In the genomic region with DNA sequence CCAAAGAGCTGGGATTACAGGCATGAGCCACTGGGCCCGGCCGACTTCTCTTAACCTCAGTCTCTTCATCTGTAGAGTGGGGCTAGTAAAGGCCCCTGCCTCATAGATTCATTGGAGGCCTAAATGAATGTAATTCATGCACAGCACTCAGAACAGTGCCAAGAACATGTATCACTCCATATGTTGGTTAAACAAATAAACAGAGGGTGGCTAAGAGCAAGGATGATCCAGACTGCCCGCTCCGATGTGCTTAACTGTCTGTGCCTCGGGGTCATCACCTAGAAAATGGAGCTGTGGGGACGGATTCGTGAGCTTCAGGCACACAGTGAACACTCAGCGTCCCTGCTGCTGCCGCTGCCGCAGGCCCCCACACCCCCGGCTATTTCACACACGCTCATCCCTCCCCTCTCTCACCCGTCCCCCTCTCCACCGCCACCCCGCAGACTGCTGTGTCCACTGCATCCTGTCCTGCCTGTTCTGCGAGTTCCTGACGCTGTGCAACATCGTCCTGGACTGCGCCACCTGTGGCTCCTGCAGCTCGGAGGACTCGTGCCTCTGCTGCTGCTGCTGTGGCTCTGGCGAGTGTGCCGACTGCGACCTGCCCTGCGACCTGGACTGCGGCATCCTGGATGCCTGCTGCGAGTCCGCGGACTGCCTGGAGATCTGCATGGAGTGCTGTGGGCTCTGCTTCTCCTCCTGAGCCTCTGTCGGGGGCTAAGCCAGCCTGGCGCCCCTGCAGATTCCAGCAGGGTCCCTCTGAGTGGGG, we compare ENCODE assay signal across 16 cellular contexts. TPM values are rescaled to one million over a fixed set of nuclear protein-coding genes. Genes with fewer than 3 reads are reported as not detected.
DNase-seq lines count a peak whose midpoint lies in the region; ATAC-seq and TF ChIP-seq lines count a peak whose summit lies in the region.
"Had no signal": no experiment of that assay in that cellular context is flagged by ENCODE, and none has a peak within 500 bp of the region (broad histone marks: within the 10 kb centered on the region; RNA-seq: fewer than 3 reads in every experiment).

No MANE protein-coding gene starts in this region.

- no peaks in the 10 kb centered on the region for H3K9me3 Mint-ChIP-seq in chondrocyte (ENCODE audit: low read depth)
- no peaks in the 10 kb centered on the region for H3K9me3 Mint-ChIP-seq in neural crest cell
- H3K9me3 Mint-ChIP-seq: activated naive CD4-positive, alpha-beta T cell treated with anti-CD3 and anti-CD28 coated beads, Interleukin-2, amount 10 ng/mL, durations not matched to agents 7 days and 5 days; effector memory CD8-positive, alpha-beta T cell had no signal

- ATAC-seq in HG03175 (IDR thresholded peaks at IDR 0.05; ENCODE audit: unreplicated experiment) = no peak
- ATAC-seq: effector memory CD8-positive, alpha-beta T cell; foreskin keratinocyte; GM12878 had no signal

- H3K27ac Mint-ChIP-seq in chondrocyte (ENCODE audit: unreplicated experiment) (no peak overlapping the region), neural crest cell (ENCODE audit: unreplicated experiment) (peak overlapping the region; percentile 6)
- H3K27ac Mint-ChIP-seq: activated naive CD4-positive, alpha-beta T cell treated with anti-CD3 and anti-CD28 coated beads, Interleukin-2, amount 10 ng/mL, durations not matched to agents 7 days and 5 days; B cell had no signal

- peaks cover 29% of the 10 kb centered on the region for H3K36me3 Mint-ChIP-seq in chondrocyte (ENCODE audit: low read depth)
- H3K36me3 Mint-ChIP-seq in neural crest cell (ENCODE audit: low read depth) = peaks cover 8% of the 10 kb centered on the region
- H3K36me3 Mint-ChIP-seq: activated naive CD4-positive, alpha-beta T cell treated with anti-CD3 and anti-CD28 coated beads, Interleukin-2, amount 10 ng/mL, durations not matched to agents 7 days and 5 days had no signal

- H3K4me3 Mint-ChIP-seq in chondrocyte (ENCODE audit: unreplicated experiment) (no peak overlapping the region), neural crest cell (no peak overlapping the region)
- H3K4me3 Mint-ChIP-seq: activated naive CD4-positive, alpha-beta T cell treated with anti-CD3 and anti-CD28 coated beads, Interleukin-2, amount 10 ng/mL, durations not matched to agents 7 days and 5 days; B cell; effector memory CD8-positive, alpha-beta T cell had no signal

- DNase-seq in COLO668 (lab: John Stamatoyannopoulos, UW; ENCODE audit: unreplicated experiment) = peak; percentile 33
- DNase-seq in HT-29 (ENCODE audit: low spot score) = peak; percentile 70
- DNase-seq in chondrocyte (ENCODE audit: low spot score) = peak; percentile 87
- DNase-seq in neural crest cell (ENCODE audit: low read depth, low spot score) = no peak
- DNase-seq in HPDE6-E6E7 (ENCODE audit: extremely low spot score) = no peak
- no peak for DNase-seq in glomerular visceral epithelial cell (ENCODE audit: extremely low spot score)
- no peak for DNase-seq in activated CD4-positive, alpha-beta T cell treated with anti-CD3 and anti-CD28 coated beads, Interleukin-2, amount 50 U/mL, for 48 hours
- DNase-seq: activated CD8-positive, alpha-beta memory T cell treated with anti-CD3 and anti-CD28 coated beads, Interleukin-2, amount 50 U/mL, for 4 hours; activated naive CD4-positive, alpha-beta T cell treated with anti-CD3 and anti-CD28 coated beads, Interleukin-2, amount 10 ng/mL, durations not matched to agents 7 days and 5 days; effector memory CD8-positive, alpha-beta T cell; foreskin keratinocyte; MV-4-11; NCI-H345 had no signal

- no peak for TF ChIP-seq CTCF in chondrocyte (IDR thresholded peaks at IDR 0.05)
- no peak for TF ChIP-seq CTCF in neural crest cell (conservative IDR thresholded peaks at IDR 0.05)

- H3K27me3 Mint-ChIP-seq in chondrocyte (ENCODE audit: low read depth) (no peaks in the 10 kb centered on the region), neural crest cell (ENCODE audit: low read depth) (no peaks in the 10 kb centered on the region)

- H3K4me1 Mint-ChIP-seq in chondrocyte (ENCODE audit: low read depth) = peaks cover 52% of the 10 kb centered on the region
- peaks cover 13% of the 10 kb centered on the region for H3K4me1 Mint-ChIP-seq in neural crest cell
- H3K4me1 Mint-ChIP-seq: activated naive CD4-positive, alpha-beta T cell treated with anti-CD3 and anti-CD28 coated beads, Interleukin-2, amount 10 ng/mL, durations not matched to agents 7 days and 5 days; B cell had no signal

RNA-seq across cellular contexts. Expression of a gene that starts 14.8 kb away (rescaled TPM):
- total RNA-seq in HT-29 (2014; rRNA removed; shearing (Covaris generic)) = 0.36 and 1.5 TPM in 2 replicates
- 31.8 to 62.6 TPM (median 33.7 TPM) in 3 replicates for total RNA-seq in chondrocyte
- total RNA-seq in neural crest cell = 64.2 and 65.8 TPM in 2 replicates
- total RNA-seq: B cell, GM12878 had no signal

Comparison
In these comparisons a context has a peak if more than half of its experiments do, and no peak if none do; other contexts are left out.
1. DNase-seq: peak in COLO668 (single experiment), HT-29 (single experiment) and chondrocyte (single experiment); none in neural crest cell (single experiment), HPDE6-E6E7 (single experiment), glomerular visceral epithelial cell (single experiment) and activated CD4-positive, alpha-beta T cell treated with anti-CD3 and anti-CD28 coated beads, Interleukin-2, amount 50 U/mL, for 48 hours (0 of 2).
2. RNA of a gene that starts 14.8 kb away (total RNA-seq): 64.2 to 65.8 TPM in neural crest cell and 31.8 to 62.6 TPM in chondrocyte; 0.36 to 1.5 TPM in HT-29; every median in the first group is over 10 times any median in the second.